Comparison of ENCODE assay signal across 8 cellular contexts in genomic region chr9:111038336-111039202, GRCh38. TPM values are rescaled to one million over a fixed set of nuclear protein-coding genes. Genes with fewer than 3 reads are reported as not detected.
A peak's percentile ranks its signal among the peaks of the same experiment; 100 is the strongest.
DNase-seq lines count a peak whose midpoint lies in the region; ATAC-seq and TF ChIP-seq lines count a peak whose summit lies in the region.

Gene LPAR1, minus strand, starts transcription at chr9:111038470. Its CDS starts 66,353 bp downstream, at chr9:110972117.

- peak within 1 kb of the TSS; percentile 63 for H3K4me3 Mint-ChIP-seq in activated CD4-positive, alpha-beta T cell treated with anti-CD3 and anti-CD28 coated beads, Interleukin-2, amount 10 ng/mL, durations not matched to agents 7 days and 5 days
- H3K4me3 Mint-ChIP-seq in chondrocyte (ENCODE audit: unreplicated experiment), result peak within 1 kb of the TSS; percentile 83
- H3K4me3 Mint-ChIP-seq in stimulated activated memory B cell treated with anti-CD40 and anti-IgM and Interleukin-4, amounts not matched to agents 10 μg/mL and 1 μg/mL and 100 μg/mL, for 72 hours, result peak within 1 kb of the TSS; percentile 48

- H3K27ac Mint-ChIP-seq in activated CD4-positive, alpha-beta T cell treated with anti-CD3 and anti-CD28 coated beads, Interleukin-2, amount 10 ng/mL, durations not matched to agents 7 days and 5 days, result no peak within 1 kb of the TSS
- peak within 1 kb of the TSS; percentile 87 for H3K27ac Mint-ChIP-seq in chondrocyte (ENCODE audit: unreplicated experiment)
- no peak within 1 kb of the TSS for H3K27ac Mint-ChIP-seq in stimulated activated memory B cell treated with anti-CD40 and anti-IgM and Interleukin-4, amounts not matched to agents 10 μg/mL and 1 μg/mL and 100 μg/mL, for 72 hours

- TF ChIP-seq CTCF in chondrocyte (IDR thresholded peaks at IDR 0.05), result no peak

- peaks cover 9% of the 10 kb centered on the region for H3K4me1 Mint-ChIP-seq in activated CD4-positive, alpha-beta T cell treated with anti-CD3 and anti-CD28 coated beads, Interleukin-2, amount 10 ng/mL, durations not matched to agents 7 days and 5 days
- H3K4me1 Mint-ChIP-seq in chondrocyte (ENCODE audit: low read depth), result peaks cover 47% of the 10 kb centered on the region
- peaks cover 15% of the 10 kb centered on the region for H3K4me1 Mint-ChIP-seq in stimulated activated memory B cell treated with anti-CD40 and anti-IgM and Interleukin-4, amounts not matched to agents 10 μg/mL and 1 μg/mL and 100 μg/mL, for 72 hours

- H3K9me3 Mint-ChIP-seq in activated CD4-positive, alpha-beta T cell treated with anti-CD3 and anti-CD28 coated beads, Interleukin-2, amount 10 ng/mL, durations not matched to agents 7 days and 5 days, result no peaks in the 10 kb centered on the region
- H3K9me3 Mint-ChIP-seq in chondrocyte (ENCODE audit: low read depth), result no peaks in the 10 kb centered on the region
- H3K9me3 Mint-ChIP-seq in stimulated activated memory B cell treated with anti-CD40 and anti-IgM and Interleukin-4, amounts not matched to agents 10 μg/mL and 1 μg/mL and 100 μg/mL, for 72 hours, result no peaks in the 10 kb centered on the region

- DNase-seq in activated CD4-positive, alpha-beta T cell treated with anti-CD3 and anti-CD28 coated beads, Interleukin-2, amount 10 ng/mL, durations not matched to agents 7 days and 5 days, result no peak
- DNase-seq in activated CD4-positive, alpha-beta T cell treated with anti-CD3 and anti-CD28 coated beads, Interleukin-2, amount 50 U/mL, for 4 hours, result no peak
- DNase-seq in MG63 (peak; percentile 90), chondrocyte (ENCODE audit: low spot score) (peak; percentile 85), left colon (peak; percentile 72 to 79), cerebellar cortex (ENCODE audit: low spot score) (no peak)

- no peaks in the 10 kb centered on the region for H3K9me3 ChIP-seq in MG63

- CTCF ChIA-PET in activated CD4-positive, alpha-beta T cell treated with anti-CD3 and anti-CD28 coated beads, Interleukin-2, amount 10 ng/mL, durations not matched to agents 7 days and 5 days (lab: Charles Lee), result interaction anchor here (0.6 kb wide), 1 partner anchor 324 kb away, joined by 3 read pairs; no protein-coding TSS in a partner anchor

- ATAC-seq in left colon (peak; percentile 65), GM21529 (IDR thresholded peaks at IDR 0.05; ENCODE audit: unreplicated experiment) (no peak)
- peak; percentile 37 for ATAC-seq in stimulated activated memory B cell treated with anti-CD40 and anti-IgM and Interleukin-4, amounts not matched to agents 10 μg/mL and 1 μg/mL and 100 μg/mL, for 72 hours

- POLR2A ChIA-PET in activated CD4-positive, alpha-beta T cell treated with anti-CD3 and anti-CD28 coated beads, Interleukin-2, amount 10 ng/mL, durations not matched to agents 7 days and 5 days (lab: Charles Lee), result no interaction called here

- peaks cover 35% of the 10 kb centered on the region for H3K36me3 ChIP-seq in MG63

- no peaks in the 10 kb centered on the region for H3K27me3 ChIP-seq in MG63

- H3K27me3 Mint-ChIP-seq in activated CD4-positive, alpha-beta T cell treated with anti-CD3 and anti-CD28 coated beads, Interleukin-2, amount 10 ng/mL, durations not matched to agents 7 days and 5 days, result peaks cover 51% of the 10 kb centered on the region
- no peaks in the 10 kb centered on the region for H3K27me3 Mint-ChIP-seq in chondrocyte (ENCODE audit: low read depth)
- H3K27me3 Mint-ChIP-seq in stimulated activated memory B cell treated with anti-CD40 and anti-IgM and Interleukin-4, amounts not matched to agents 10 μg/mL and 1 μg/mL and 100 μg/mL, for 72 hours, result peaks cover 54% of the 10 kb centered on the region

- no peaks in the 10 kb centered on the region for H3K36me3 Mint-ChIP-seq in activated CD4-positive, alpha-beta T cell treated with anti-CD3 and anti-CD28 coated beads, Interleukin-2, amount 10 ng/mL, durations not matched to agents 7 days and 5 days (ENCODE audit: low read depth)
- H3K36me3 Mint-ChIP-seq in chondrocyte (ENCODE audit: low read depth), result no peaks in the 10 kb centered on the region
- peaks cover 4% of the 10 kb centered on the region for H3K36me3 Mint-ChIP-seq in stimulated activated memory B cell treated with anti-CD40 and anti-IgM and Interleukin-4, amounts not matched to agents 10 μg/mL and 1 μg/mL and 100 μg/mL, for 72 hours

- peak within 1 kb of the TSS; percentile 82 for H3K4me3 ChIP-seq in MG63

- intact Hi-C loops in left colon (cut with DNase I, micrococcal nuclease), result no loop called here

RNA-seq across cellular contexts. Expression of gene LPAR1, which starts in this region (rescaled TPM):
- total RNA-seq in activated CD4-positive, alpha-beta T cell treated with anti-CD3 and anti-CD28 coated beads, Interleukin-2, amount 10 ng/mL, durations not matched to agents 7 days and 5 days, result not detected
- total RNA-seq in MG63 (2014; rRNA removed; shearing (Covaris generic); ENCODE audit: low replicate concordance), result 168 and 199 TPM in 2 replicates
- total RNA-seq in chondrocyte, result 33.5 to 35.4 TPM (median 34.0 TPM) in 3 replicates
- total RNA-seq in left colon, result 10 to 100 TPM; 25.7 to 28.0 TPM

Comparison
In these comparisons a context has a peak if more than half of its experiments do, and no peak if none do; other contexts are left out.
1. RNA of gene LPAR1 (total RNA-seq): 168 to 199 TPM in MG63, 33.5 to 35.4 TPM in chondrocyte and 25.7 to 28.0 TPM in left colon; not detected in activated CD4-positive, alpha-beta T cell treated with anti-CD3 and anti-CD28 coated beads, Interleukin-2, amount 10 ng/mL, durations not matched to agents 7 days and 5 days; every median in the first group is over 10 times any median in the second.
2. DNase-seq: peak in MG63 (single experiment), chondrocyte (single experiment) and left colon (2 of 2); none in activated CD4-positive, alpha-beta T cell treated with anti-CD3 and anti-CD28 coated beads, Interleukin-2, amount 10 ng/mL, durations not matched to agents 7 days and 5 days (single experiment), activated CD4-positive, alpha-beta T cell treated with anti-CD3 and anti-CD28 coated beads, Interleukin-2, amount 50 U/mL, for 4 hours (0 of 2) and cerebellar cortex (single experiment).
3. Peak in every context shown above with its lines, with median percentiles within 50 percentile points of each other: H3K4me3 Mint-ChIP-seq.